ENCODE assay signal across 30 cellular contexts in the genomic region with DNA sequence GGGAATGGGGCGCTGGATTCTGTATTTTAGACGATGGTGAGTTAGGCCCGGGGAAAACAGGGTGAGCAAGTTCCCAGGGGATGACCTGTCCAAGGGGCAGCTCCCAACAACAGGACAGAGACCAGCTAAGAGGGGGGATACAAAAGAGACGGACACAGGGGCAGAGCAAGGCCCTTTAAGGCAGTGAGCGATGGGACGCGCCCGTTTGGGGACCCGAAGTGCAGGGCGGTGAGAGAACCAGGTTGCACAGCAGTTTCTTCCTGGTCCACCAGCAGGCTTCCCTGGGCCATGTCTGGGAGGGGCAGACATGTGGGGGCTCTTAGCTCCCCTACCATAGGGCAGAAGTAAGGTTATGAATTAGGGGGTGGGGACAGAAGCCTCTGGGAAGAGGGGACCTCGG. TPM values are rescaled to one million over a fixed set of nuclear protein-coding genes. Genes with fewer than 3 reads are reported as not detected.
DNase-seq lines count a peak whose midpoint lies in the region; ATAC-seq and TF ChIP-seq lines count a peak whose summit lies in the region.
"Had no signal": no experiment of that assay in that cellular context is flagged by ENCODE, and none has a peak within 500 bp of the region (broad histone marks: within the 10 kb centered on the region; RNA-seq: fewer than 3 reads in every experiment).

No MANE protein-coding gene starts in this region.

- DNase-seq in GM10266 (ENCODE audit: extremely low spot score) (peak; percentile 11), RWPE2 (ENCODE audit: low spot score) (no peak), mesendoderm (no peak), prostate gland (ENCODE audit: low spot score) (no peak), medulla oblongata (ENCODE audit: extremely low spot score) (no peak)
- DNase-seq in stimulated activated naive B cell treated with anti-CD40 and anti-IgM and Interleukin-4, amounts not matched to agents 10 μg/mL and 1 μg/mL and 100 μg/mL, for 72 hours: no peak
- DNase-seq: activated CD4-positive, alpha-beta T cell treated with anti-CD3 and anti-CD28 coated beads for 1 hour; activated naive CD4-positive, alpha-beta T cell; brain microvascular endothelial cell; CD8-positive, alpha-beta memory T cell; DMS79; effector CD4-positive, alpha-beta T cell; immature natural killer cell; IMR-90; left ventricle myocardium superior; NCI-H2029 treated with DMSO at 0.1 percent for 48 hours; NCI-H2227 treated with DMSO at 0.1 percent for 48 hours; RPMI8226; stimulated activated CD4-positive, alpha-beta T cell treated with anti-CD3 and anti-CD28 coated beads, Interleukin-4, amount 100 ng/mL, for 24 hours had no signal

- H3K27ac ChIP-seq in RWPE2 (ENCODE audit: poor library complexity, severe bottlenecking) (peak overlapping the region; percentile 31), mesendoderm (ENCODE audit: low read depth, low read length) (no peak overlapping the region), prostate gland (no peak overlapping the region)
- H3K27ac ChIP-seq: brain microvascular endothelial cell, esophagus muscularis mucosa, neural progenitor cell, SK-N-MC, tibial nerve had no signal

- H3K79me1 ChIP-seq in mesendoderm (ENCODE audit: low read length): no peaks in the 10 kb centered on the region

- no peak overlapping the region for H2AK5ac ChIP-seq in mesendoderm (ENCODE audit: low read length)

- no peak overlapping the region for H3K4ac ChIP-seq in mesendoderm (ENCODE audit: low read depth, low read length)

- no peak overlapping the region for H2BK15ac ChIP-seq in mesendoderm (replicated peaks; ENCODE audit: low read depth)

- H2BK120ac ChIP-seq in mesendoderm (ENCODE audit: low read depth, low read length): no peak overlapping the region

- intact Hi-C loops in prostate gland (cut with DNase I): no loop called here

- TF ChIP-seq POLR2A in prostate gland (IDR thresholded peaks at IDR 0.05): no peak

- no peak overlapping the region for H2BK5ac ChIP-seq in mesendoderm (ENCODE audit: low read length)

- no peak overlapping the region for H4K8ac ChIP-seq in mesendoderm (ENCODE audit: low read depth, low read length)

- no peak overlapping the region for H3K4me3 Mint-ChIP-seq in stimulated activated naive B cell treated with anti-CD40 and anti-IgM and Interleukin-4, amounts not matched to agents 10 μg/mL and 1 μg/mL and 100 μg/mL, for 72 hours
- H3K4me3 Mint-ChIP-seq: activated T-cell treated with anti-CD3 and anti-CD28 coated beads, Interleukin-2, amount 50 U/mL, for 24 hours; CD8-positive, alpha-beta memory T cell; immature natural killer cell; neural progenitor cell; stimulated activated naive CD8-positive, alpha-beta T cell treated with anti-CD3 and anti-CD28 coated beads, Interleukin-15, Interleukin-2, amounts not matched to agents 100 ng/mL and 50 ng/mL, for 24 hours; T-helper 1 cell treated with Interleukin-12 subunit alpha and Interleukin-12 subunit beta and Interleukin-4 antibody, amounts not matched to agents 30 μg/mL and 1 μg/mL, for 36 hours had no signal

- H4K5ac ChIP-seq in mesendoderm (ENCODE audit: low read length): no peak overlapping the region

- H3K27ac Mint-ChIP-seq in stimulated activated naive B cell treated with anti-CD40 and anti-IgM and Interleukin-4, amounts not matched to agents 10 μg/mL and 1 μg/mL and 100 μg/mL, for 72 hours: peak overlapping the region; percentile 27
- H3K27ac Mint-ChIP-seq: activated T-cell treated with anti-CD3 and anti-CD28 coated beads, Interleukin-2, amount 50 U/mL, for 24 hours; immature natural killer cell; neural progenitor cell; stimulated activated naive CD8-positive, alpha-beta T cell treated with anti-CD3 and anti-CD28 coated beads, Interleukin-15, Interleukin-2, amounts not matched to agents 100 ng/mL and 50 ng/mL, for 24 hours; T-helper 1 cell treated with Interleukin-12 subunit alpha and Interleukin-12 subunit beta and Interleukin-4 antibody, amounts not matched to agents 30 μg/mL and 1 μg/mL, for 36 hours had no signal

- H3K9ac ChIP-seq in mesendoderm (ENCODE audit: low read length): peak overlapping the region; percentile 59
- H3K9ac ChIP-seq: neural progenitor cell had no signal

- H3K27me3 ChIP-seq in RWPE2 (ENCODE audit: insufficient read depth, poor library complexity, severe bottlenecking) (no peaks in the 10 kb centered on the region), mesendoderm (ENCODE audit: insufficient read depth, low read length, poor library complexity) (no peaks in the 10 kb centered on the region), prostate gland (replicated peaks; ENCODE audit: insufficient read depth) (no peaks in the 10 kb centered on the region)
- H3K27me3 ChIP-seq: brain microvascular endothelial cell, neural progenitor cell, tibial nerve had no signal

- ATAC-seq in RWPE2 (ENCODE audit: low read depth) (no peak), GM18909 (IDR thresholded peaks at IDR 0.05; ENCODE audit: poor library complexity, unreplicated experiment) (no peak), HG02678 (IDR thresholded peaks at IDR 0.05; ENCODE audit: unreplicated experiment) (no peak)
- no peak for ATAC-seq in stimulated activated naive B cell treated with anti-CD40 and anti-IgM and Interleukin-4, amounts not matched to agents 10 μg/mL and 1 μg/mL and 100 μg/mL, for 72 hours (replicated peaks)

- H3K9me3 Mint-ChIP-seq in stimulated activated naive B cell treated with anti-CD40 and anti-IgM and Interleukin-4, amounts not matched to agents 10 μg/mL and 1 μg/mL and 100 μg/mL, for 72 hours: no peaks in the 10 kb centered on the region
- H3K9me3 Mint-ChIP-seq: activated T-cell treated with anti-CD3 and anti-CD28 coated beads, Interleukin-2, amount 50 U/mL, for 24 hours; CD8-positive, alpha-beta memory T cell; immature natural killer cell; neural progenitor cell; stimulated activated naive CD8-positive, alpha-beta T cell treated with anti-CD3 and anti-CD28 coated beads, Interleukin-15, Interleukin-2, amounts not matched to agents 100 ng/mL and 50 ng/mL, for 24 hours; T-helper 1 cell treated with Interleukin-12 subunit alpha and Interleukin-12 subunit beta and Interleukin-4 antibody, amounts not matched to agents 30 μg/mL and 1 μg/mL, for 36 hours had no signal

- H3K4me1 ChIP-seq in RWPE2 (ENCODE audit: insufficient read depth, poor library complexity, severe bottlenecking) (peaks cover 19% of the 10 kb centered on the region), mesendoderm (ENCODE audit: control insufficient read depth, low read depth, low read length) (no peaks in the 10 kb centered on the region), prostate gland (replicated peaks) (no peaks in the 10 kb centered on the region)
- H3K4me1 ChIP-seq: tibial nerve had no signal

- H3K18ac ChIP-seq in mesendoderm (ENCODE audit: low read length): no peak overlapping the region

- H3K27me3 Mint-ChIP-seq in stimulated activated naive B cell treated with anti-CD40 and anti-IgM and Interleukin-4, amounts not matched to agents 10 μg/mL and 1 μg/mL and 100 μg/mL, for 72 hours: peaks cover 0 to under 1% of the 10 kb centered on the region in 2 donors

- no peaks in the 10 kb centered on the region for H3K79me2 ChIP-seq in mesendoderm (ENCODE audit: control insufficient read depth, insufficient read depth, low read length)

- TF ChIP-seq CTCF in GM10266 (IDR thresholded peaks at IDR 0.05; ENCODE audit: control insufficient read depth, insufficient read depth, low read depth, missing control alignments): no peak
- TF ChIP-seq CTCF in RWPE2 (IDR thresholded peaks at IDR 0.05; ENCODE audit: poor library complexity, severe bottlenecking): no peak
- TF ChIP-seq CTCF in prostate gland (IDR thresholded peaks at IDR 0.05): no peak

- H3K9me3 ChIP-seq in RWPE2 (ENCODE audit: severe bottlenecking) (no peaks in the 10 kb centered on the region), prostate gland (no peaks in the 10 kb centered on the region)
- H3K9me3 ChIP-seq: esophagus muscularis mucosa, tibial nerve had no signal

- no CpG with 5 or more reads among the region's 11 CpGs for WGBS in mesendoderm (ENCODE audit: extremely low coverage, insufficient coverage, low lambda C conversion rate)
- 86% methylated on average over 11 of the region's 11 CpGs for WGBS in prostate gland

- H3K4me2 ChIP-seq in mesendoderm (ENCODE audit: low read length): peak overlapping the region; percentile 47
- H3K4me2 ChIP-seq: neural progenitor cell had no signal

- H3K4me1 Mint-ChIP-seq in stimulated activated naive B cell treated with anti-CD40 and anti-IgM and Interleukin-4, amounts not matched to agents 10 μg/mL and 1 μg/mL and 100 μg/mL, for 72 hours: no peaks in the 10 kb centered on the region
- H3K4me1 Mint-ChIP-seq: CD8-positive, alpha-beta memory T cell; immature natural killer cell had no signal

- no peak overlapping the region for H3K23ac ChIP-seq in mesendoderm (ENCODE audit: low read length)

- H3K56ac ChIP-seq in mesendoderm (ENCODE audit: low read length): peak overlapping the region; percentile 65

- peaks cover 21% of the 10 kb centered on the region for H3K36me3 ChIP-seq in RWPE2 (ENCODE audit: low read depth)
- H3K36me3 ChIP-seq in mesendoderm (ENCODE audit: control insufficient read depth, insufficient read depth, low read length): peaks cover 1% of the 10 kb centered on the region
- no peaks in the 10 kb centered on the region for H3K36me3 ChIP-seq in prostate gland
- H3K36me3 ChIP-seq: brain microvascular endothelial cell, esophagus muscularis mucosa, neural progenitor cell, tibial nerve had no signal

- H3K4me3 ChIP-seq in RWPE2 (ENCODE audit: severe bottlenecking) (no peak overlapping the region), mesendoderm (ENCODE audit: low read length) (no peak overlapping the region), prostate gland (no peak overlapping the region)
- H3K4me3 ChIP-seq: esophagus muscularis mucosa, neural progenitor cell, SK-N-MC, tibial nerve had no signal

- no peaks in the 10 kb centered on the region for H3K36me3 Mint-ChIP-seq in stimulated activated naive B cell treated with anti-CD40 and anti-IgM and Interleukin-4, amounts not matched to agents 10 μg/mL and 1 μg/mL and 100 μg/mL, for 72 hours
- H3K36me3 Mint-ChIP-seq: CD8-positive, alpha-beta memory T cell; immature natural killer cell had no signal

RNA-seq across cellular contexts. Expression of gene INAVA, which starts 22.0 kb away (rescaled TPM):
- polyA plus RNA-seq in mesendoderm (2013, experiment 1 of 2): 34.9 TPM
- 36.1 TPM for polyA plus RNA-seq in mesendoderm (2013, experiment 2 of 2)
- 10 to 100 TPM in 1 of 2 donors, 1 to 10 TPM in 1; 7.4 to 27.1 TPM for total RNA-seq in prostate gland
- total RNA-seq: tibial nerve had no signal

RNA-seq across cellular contexts. Expression of gene GPR25, which starts 43.9 kb away (rescaled TPM):
- not detected for polyA plus RNA-seq in mesendoderm (2013, experiment 1 of 2)
- not detected for polyA plus RNA-seq in mesendoderm (2013, experiment 2 of 2)
- total RNA-seq in prostate gland: 1 to 10 TPM in 1 of 2 donors, not detected in 1; 1.2 TPM
- total RNA-seq: activated CD8-positive, alpha-beta memory T cell treated with anti-CD3 and anti-CD28 coated beads for 36 hours; esophagus muscularis mucosa; frontal cortex; IMR-90; left ventricle myocardium superior; tibial nerve had no signal
- polyA plus RNA-seq: IMR-90 had no signal
